9 cellular contexts compared by ENCODE assay signal in genomic region chr2:65070172-65070830, GRCh38. TPM values are rescaled to one million over a fixed set of nuclear protein-coding genes. Genes with fewer than 3 reads are reported as not detected.
DNase-seq lines count a peak whose midpoint lies in the region; ATAC-seq, FAIRE-seq and TF ChIP-seq lines count a peak whose summit lies in the region.
"Had no signal": no experiment of that assay in that cellular context is flagged by ENCODE, and none has a peak within 500 bp of the region (broad histone marks: within the 10 kb centered on the region; RNA-seq: fewer than 3 reads in every experiment).

No MANE protein-coding gene starts in this region.

- H3K36me3 Mint-ChIP-seq in activated naive CD4-positive, alpha-beta T cell treated with anti-CD3 and anti-CD28 coated beads, Interleukin-2, amount 10 ng/mL, durations not matched to agents 7 days and 5 days: peaks cover 16% of the 10 kb centered on the region
- H3K36me3 Mint-ChIP-seq in MCF 10A (ENCODE audit: insufficient read depth, unreplicated experiment): peaks cover 33% of the 10 kb centered on the region

- no peaks in the 10 kb centered on the region for H3K9me3 Mint-ChIP-seq in activated naive CD4-positive, alpha-beta T cell treated with anti-CD3 and anti-CD28 coated beads, Interleukin-2, amount 10 ng/mL, durations not matched to agents 7 days and 5 days
- H3K9me3 Mint-ChIP-seq in MCF 10A (ENCODE audit: unreplicated experiment): no peaks in the 10 kb centered on the region
- H3K9me3 Mint-ChIP-seq: neural crest cell had no signal

- peaks cover 26% of the 10 kb centered on the region for H3K4me1 Mint-ChIP-seq in activated naive CD4-positive, alpha-beta T cell treated with anti-CD3 and anti-CD28 coated beads, Interleukin-2, amount 10 ng/mL, durations not matched to agents 7 days and 5 days
- peaks cover 24% of the 10 kb centered on the region for H3K4me1 Mint-ChIP-seq in MCF 10A (ENCODE audit: insufficient read depth, unreplicated experiment)
- H3K4me1 Mint-ChIP-seq: neural crest cell had no signal

- H3K27ac Mint-ChIP-seq in activated naive CD4-positive, alpha-beta T cell treated with anti-CD3 and anti-CD28 coated beads, Interleukin-2, amount 10 ng/mL, durations not matched to agents 7 days and 5 days: peak overlapping the region; percentile 75
- H3K27ac Mint-ChIP-seq in MCF 10A (ENCODE audit: low read depth, unreplicated experiment): peak overlapping the region; percentile 78

- ATAC-seq in left colon (peak; percentile 75), HG02885 (IDR thresholded peaks at IDR 0.05; ENCODE audit: poor library complexity, unreplicated experiment) (no peak), GM18517 (IDR thresholded peaks at IDR 0.05; ENCODE audit: unreplicated experiment) (no peak)

- BruUV-seq in MCF 10A (replicated peaks; lab: Mats Ljungman, UMichigan): no TSS peak

- DNase-seq in activated naive CD4-positive, alpha-beta T cell treated with anti-CD3 and anti-CD28 coated beads, Interleukin-2, amount 10 ng/mL, durations not matched to agents 7 days and 5 days: no peak
- no peak for DNase-seq in activated naive CD4-positive, alpha-beta T cell treated with anti-CD3 and anti-CD28 coated beads, Interleukin-2, amount 50 U/mL, for 16 hours
- peak; percentile 51 for DNase-seq in MCF 10A (ENCODE audit: unreplicated experiment)
- DNase-seq in left colon: peak in 1 of 2 donors; percentile 60
- peak; percentile 62 for DNase-seq in urothelium cell line (ENCODE audit: low spot score)
- DNase-seq in NCI-H1092 treated with DMSO at 0.1 percent for 48 hours (lab: John Stamatoyannopoulos, UW): no peak

- no peak for FAIRE-seq in urothelium cell line (lab: Jason Lieb, UNC)

- no peak overlapping the region for H3K4me3 Mint-ChIP-seq in activated naive CD4-positive, alpha-beta T cell treated with anti-CD3 and anti-CD28 coated beads, Interleukin-2, amount 10 ng/mL, durations not matched to agents 7 days and 5 days
- no peak overlapping the region for H3K4me3 Mint-ChIP-seq in MCF 10A (ENCODE audit: unreplicated experiment)
- H3K4me3 Mint-ChIP-seq: neural crest cell had no signal

- intact Hi-C loops in MCF 10A (cut with micrococcal nuclease): loop anchor here (5.0 kb wide), 1 partner anchor 502 kb away; no protein-coding TSS in a partner anchor
- intact Hi-C loops in left colon (cut with DNase I, micrococcal nuclease): loop anchor here in 1 of 2 donors (10.0 kb wide), 1 partner anchor 54 kb away; no protein-coding TSS in a partner anchor

- no peak for TF ChIP-seq CTCF in MCF 10A (IDR thresholded peaks at IDR 0.05; ENCODE audit: unreplicated experiment)

- CTCF ChIA-PET in activated naive CD4-positive, alpha-beta T cell treated with anti-CD3 and anti-CD28 coated beads, Interleukin-2, amount 10 ng/mL, durations not matched to agents 7 days and 5 days (lab: Charles Lee): interaction anchor here (0.8 to 1.3 kb wide), 2 partner anchors 13 to 117 kb away, joined by 3 to 5 read pairs; no protein-coding TSS in a partner anchor
- CTCF ChIA-PET in MCF 10A (lab: Yijun Ruan, JAX): interaction anchor here (0.8 to 2.6 kb wide), 6 partner anchors 11 to 504 kb away, joined by 3 to 11 read pairs (median 4); partner anchors contain the start of gene CEP68

- POLR2A ChIA-PET in MCF 10A (lab: Yijun Ruan, JAX): interaction anchor here (0.6 to 7.6 kb wide), 9 partner anchors 13 to 855 kb away, joined by 3 to 72 read pairs (median 3); partner anchors contain the start of genes CEP68 and RAB1A

- H3K27me3 Mint-ChIP-seq in activated naive CD4-positive, alpha-beta T cell treated with anti-CD3 and anti-CD28 coated beads, Interleukin-2, amount 10 ng/mL, durations not matched to agents 7 days and 5 days: no peaks in the 10 kb centered on the region
- H3K27me3 Mint-ChIP-seq in MCF 10A (ENCODE audit: insufficient read depth, unreplicated experiment): no peaks in the 10 kb centered on the region

RNA-seq across cellular contexts. Expression of gene CEP68, which starts 14.1 kb away (rescaled TPM):
- 5.4 and 7.2 TPM in 2 replicates for total RNA-seq in MCF 10A (2022)
- 10 to 100 TPM in 1 of 2 donors, 1 to 10 TPM in 1; 6.6 to 11.4 TPM for total RNA-seq in left colon

RNA-seq across cellular contexts. Expression of gene RAB1A, which starts 59.6 kb away (rescaled TPM):
- 128 and 131 TPM in 2 replicates for total RNA-seq in MCF 10A (2022)
- 100 to 1,000 TPM; 172 to 179 TPM for total RNA-seq in left colon

Comparison
In these comparisons a context has a peak if more than half of its experiments do, and no peak if none do; other contexts are left out.
1. DNase-seq: peak in MCF 10A (single experiment) and urothelium cell line (single experiment); none in activated naive CD4-positive, alpha-beta T cell treated with anti-CD3 and anti-CD28 coated beads, Interleukin-2, amount 10 ng/mL, durations not matched to agents 7 days and 5 days (single experiment), activated naive CD4-positive, alpha-beta T cell treated with anti-CD3 and anti-CD28 coated beads, Interleukin-2, amount 50 U/mL, for 16 hours (single experiment) and NCI-H1092 treated with DMSO at 0.1 percent for 48 hours (single experiment).